ENCODE assay signal across 13 cellular contexts in the genomic region with DNA sequence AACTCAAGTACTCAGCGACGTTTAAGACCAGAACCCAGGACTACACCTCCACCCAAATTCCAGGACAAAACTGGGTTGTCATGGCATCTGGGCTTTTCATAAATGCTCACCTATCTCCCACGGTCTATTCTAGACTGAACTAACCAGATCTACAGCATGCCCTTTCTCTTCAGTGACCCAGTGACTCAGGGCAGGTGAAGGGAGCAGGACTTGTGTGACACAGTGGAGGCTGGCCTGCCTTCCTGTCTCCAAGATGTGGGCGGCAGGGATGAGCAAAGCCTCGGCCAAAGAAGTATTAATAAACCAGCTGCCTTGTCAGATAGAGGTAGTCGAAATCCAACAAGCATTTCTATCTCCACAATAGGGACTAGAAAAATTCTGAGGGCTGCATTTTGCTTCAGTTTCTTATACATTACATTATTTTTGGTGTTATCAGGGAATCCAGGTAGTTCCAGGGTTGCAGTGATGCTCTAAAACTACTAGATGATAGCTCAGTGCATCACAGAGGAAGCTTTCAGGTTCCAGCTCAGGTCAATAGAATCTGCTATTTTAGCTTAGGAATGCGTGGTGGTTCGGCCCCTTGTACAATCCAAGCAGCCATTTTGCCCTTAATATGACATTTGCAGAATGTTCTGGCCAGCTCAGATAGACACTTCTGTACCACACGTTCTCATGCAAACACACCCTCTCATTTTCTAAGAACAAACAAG. TPM values are rescaled to one million over a fixed set of nuclear protein-coding genes. Genes with fewer than 3 reads are reported as not detected.
A peak's percentile ranks its signal among the peaks of the same experiment; 100 is the strongest.
DNase-seq lines count a peak whose midpoint lies in the region; ATAC-seq and TF ChIP-seq lines count a peak whose summit lies in the region.
"Had no signal": no experiment of that assay in that cellular context is flagged by ENCODE, and none has a peak within 500 bp of the region (broad histone marks: within the 10 kb centered on the region; RNA-seq: fewer than 3 reads in every experiment).

No MANE protein-coding gene starts in this region.

- POLR2A ChIA-PET in PC-9 (lab: Charles Lee; ENCODE audit: unreplicated experiment) = interaction anchor here (0.6 kb wide), 1 partner anchor 10 kb away, joined by 6 read pairs; no protein-coding TSS in a partner anchor

- H2AFZ ChIP-seq in DND-41 (ENCODE audit: low read depth, low read length) (no peak overlapping the region), PC-9 (no peak overlapping the region), mammary epithelial cell (ENCODE audit: low read depth, low read length) (no peak overlapping the region)
- H2AFZ ChIP-seq: neural progenitor cell had no signal

- peaks cover 32% of the 10 kb centered on the region; the same call in 1 of the 2 replicates for H3F3A ChIP-seq in PC-9 (ENCODE audit: insufficient read depth, low read depth)

- H3K27ac Mint-ChIP-seq in nephron progenitor cell (no peak overlapping the region), progenitor cell of endocrine pancreas (no peak overlapping the region)
- H3K27ac Mint-ChIP-seq: neural progenitor cell had no signal

- H3K27me3 Mint-ChIP-seq in nephron progenitor cell (ENCODE audit: low read depth, poor library complexity) (no peaks in the 10 kb centered on the region), progenitor cell of endocrine pancreas (no peaks in the 10 kb centered on the region)

- CTCF ChIA-PET in PC-9 (lab: Charles Lee) = no interaction called here
- CTCF ChIA-PET in mammary epithelial cell (lab: Charles Lee; ENCODE audit: low non-redundant PET) = interaction anchor here (0.5 kb wide), 1 partner anchor 103 kb away, joined by 3 read pairs; no protein-coding TSS in a partner anchor

- peaks cover 56% of the 10 kb centered on the region for H3K79me2 ChIP-seq in DND-41 (ENCODE audit: insufficient read depth, low read length)
- H3K79me2 ChIP-seq in PC-9 (ENCODE audit: low read depth) = peaks cover 63% of the 10 kb centered on the region
- H3K79me2 ChIP-seq in mammary epithelial cell (ENCODE audit: insufficient read depth, low read length) = peaks cover 64% of the 10 kb centered on the region

- H3K36me3 Mint-ChIP-seq in nephron progenitor cell (ENCODE audit: low read depth) = peaks cover 29% of the 10 kb centered on the region
- no peaks in the 10 kb centered on the region for H3K36me3 Mint-ChIP-seq in progenitor cell of endocrine pancreas (ENCODE audit: insufficient read depth)

- no TSS peak for BruUV-seq in PC-9 (replicated peaks; lab: Mats Ljungman, UMichigan)
- no TSS peak for BruUV-seq in mammary epithelial cell (replicated peaks; lab: Mats Ljungman, UMichigan)

- H3K27me3 ChIP-seq in DND-41 (ENCODE audit: insufficient read depth, low read length, poor library complexity) (no peaks in the 10 kb centered on the region), PC-9 (ENCODE audit: insufficient read depth, low read depth) (no peaks in the 10 kb centered on the region), mammary epithelial cell (ENCODE audit: insufficient read depth, low read length) (no peaks in the 10 kb centered on the region)
- H3K27me3 ChIP-seq: neural progenitor cell, suprapubic skin had no signal

- intact Hi-C loops in PC-9 (cut with micrococcal nuclease; ENCODE audit: unreplicated experiment) = no loop called here
- intact Hi-C loops in mammary epithelial cell (cut with micrococcal nuclease) = loop anchor here (2.0 to 5.0 kb wide), 2 partner anchors 16 to 263 kb away; no protein-coding TSS in a partner anchor

- H4K20me1 ChIP-seq in DND-41 (ENCODE audit: insufficient read depth, low read length) (peaks cover 33% of the 10 kb centered on the region), PC-9 (ENCODE audit: insufficient read depth) (peaks cover 14% of the 10 kb centered on the region), mammary epithelial cell (ENCODE audit: insufficient read depth, low read length) (no peaks in the 10 kb centered on the region)

- in situ Hi-C loops in mammary epithelial cell (cut with MboI; ENCODE audit: low sequenced_read_pairs in 2 of 2) = loop anchor here (5.0 to 25.0 kb wide), 2 partner anchors 88 to 732 kb away; a partner anchor contains a TSS

- peak overlapping the region; percentile 95; the same call in 1 of the 2 replicates for H3K4me2 ChIP-seq in DND-41 (ENCODE audit: insufficient read depth, low read length)
- peak overlapping the region; percentile 96 for H3K4me2 ChIP-seq in PC-9
- H3K4me2 ChIP-seq in mammary epithelial cell (ENCODE audit: insufficient read depth, low read depth, low read length) = peak overlapping the region; percentile 58
- H3K4me2 ChIP-seq: neural progenitor cell had no signal

- H3K9ac ChIP-seq in DND-41 (ENCODE audit: low read depth, low read length) (no peak overlapping the region), mammary epithelial cell (ENCODE audit: insufficient read depth, low read length) (no peak overlapping the region)
- H3K9ac ChIP-seq: neural progenitor cell had no signal

- H3K9me3 Mint-ChIP-seq in nephron progenitor cell (no peaks in the 10 kb centered on the region), progenitor cell of endocrine pancreas (ENCODE audit: low read depth) (no peaks in the 10 kb centered on the region)
- H3K9me3 Mint-ChIP-seq: neural progenitor cell had no signal

- WGBS in mammary epithelial cell (ENCODE audit: low coverage, missing lambda C conversion rate) = 41% methylated on average over 9 of the region's 9 CpGs

- no peaks in the 10 kb centered on the region for H3K9me2 ChIP-seq in PC-9 (ENCODE audit: insufficient read depth)

- H3K9me3 ChIP-seq in DND-41 (ENCODE audit: insufficient read depth, low read length, severe bottlenecking) (no peaks in the 10 kb centered on the region), PC-9 (ENCODE audit: insufficient read depth, low read depth) (no peaks in the 10 kb centered on the region), mammary epithelial cell (replicated peaks; ENCODE audit: insufficient read depth, low read length) (no peaks in the 10 kb centered on the region)
- H3K9me3 ChIP-seq: suprapubic skin had no signal

- DNase-seq in DND-41 = no peak
- peak; percentile 30 to 93 for DNase-seq in PC-9
- DNase-seq in mammary epithelial cell = peak; percentile 60
- no peak for DNase-seq in nephron progenitor cell
- DNase-seq in AG08395 (ENCODE audit: low spot score) = no peak
- no peak for DNase-seq in progenitor cell of endocrine pancreas (ENCODE audit: low spot score, unreplicated experiment)
- DNase-seq: activated naive CD4-positive, alpha-beta T cell treated with Interleukin-2 at 50 U/mL for 16 hours; stimulated activated CD4-positive, alpha-beta T cell treated with anti-CD3 and anti-CD28 coated beads, Interleukin-1b, Interleukin-23, amount 100 ng/mL, for 48 hours had no signal

- H3K36me3 ChIP-seq in DND-41 (ENCODE audit: insufficient read depth, low read length) = peaks cover 26% of the 10 kb centered on the region
- H3K36me3 ChIP-seq in PC-9 (ENCODE audit: low read depth) = peaks cover 12% of the 10 kb centered on the region
- no peaks in the 10 kb centered on the region for H3K36me3 ChIP-seq in mammary epithelial cell (ENCODE audit: insufficient read depth, low read length)
- H3K36me3 ChIP-seq: suprapubic skin had no signal

- H3K4me1 ChIP-seq in DND-41 (ENCODE audit: insufficient read depth, low read length) (peaks cover 28% of the 10 kb centered on the region), PC-9 (replicated peaks; ENCODE audit: insufficient read depth) (peaks cover 53% of the 10 kb centered on the region), mammary epithelial cell (ENCODE audit: insufficient read depth, low read length) (peaks cover 35% of the 10 kb centered on the region)

- H3K4me3 ChIP-seq in DND-41 (ENCODE audit: low read depth in 1 of 2, low read length in 2 of 2) (no peak overlapping the region), PC-9 (peak overlapping the region; percentile 35; the same call in 1 of the 2 replicates), mammary epithelial cell (replicated peaks in 1 of 3; ENCODE audit: insufficient read depth in 1 of 3, low read depth in 2 of 3, low read length in 3 of 3) (no peak overlapping the region)
- H3K4me3 ChIP-seq: neural progenitor cell, suprapubic skin had no signal

- peaks cover 65% of the 10 kb centered on the region for H3K4me1 Mint-ChIP-seq in nephron progenitor cell
- peaks cover 41% of the 10 kb centered on the region for H3K4me1 Mint-ChIP-seq in progenitor cell of endocrine pancreas (ENCODE audit: low read depth)

- ATAC-seq in DND-41 (ENCODE audit: insufficient read depth, low read depth) (no peak), GM21360 (IDR thresholded peaks at IDR 0.05; ENCODE audit: unreplicated experiment) (no peak), HG03196 (IDR thresholded peaks at IDR 0.05; ENCODE audit: unreplicated experiment) (no peak)
- ATAC-seq: Panc1 had no signal

- H3K27ac ChIP-seq in DND-41 (ENCODE audit: low read length) (no peak overlapping the region), PC-9 (peak overlapping the region; percentile 54), mammary epithelial cell (ENCODE audit: insufficient read depth, low read depth, low read length) (peak overlapping the region; percentile 33)
- H3K27ac ChIP-seq: neural progenitor cell, suprapubic skin had no signal

- dilution Hi-C loops in mammary epithelial cell (cut with HindIII; ENCODE audit: low sequenced_read_pairs) = no loop called here

- H3K4me3 Mint-ChIP-seq in nephron progenitor cell (peak overlapping the region; percentile 50), progenitor cell of endocrine pancreas (ENCODE audit: low read depth) (no peak overlapping the region)
- H3K4me3 Mint-ChIP-seq: neural progenitor cell had no signal

- TF ChIP-seq CTCF in DND-41 (IDR thresholded peaks at IDR 0.05; ENCODE audit: borderline replicate concordance, extremely low read depth, low read length, poor library complexity, severe bottlenecking) (no peak), PC-9 (conservative IDR thresholded peaks at IDR 0.05) (no peak), mammary epithelial cell (conservative IDR thresholded peaks at IDR 0.05 in 1 of 2, IDR thresholded peaks at IDR 0.05 in 1 of 2; ENCODE audit: extremely low read depth in 1 of 2, insufficient read depth in 1 of 2, low read depth in 1 of 2, low read length in 2 of 2) (no peak), nephron progenitor cell (IDR thresholded peaks at IDR 0.05) (no peak), progenitor cell of endocrine pancreas (IDR thresholded peaks at IDR 0.05; ENCODE audit: unreplicated experiment) (no peak)

RNA-seq across cellular contexts. Expression of a gene that starts 4.2 kb away (rescaled TPM):
- total RNA-seq in PC-9 (2021) = 19.6 and 23.2 TPM in 2 replicates
- total RNA-seq in mammary epithelial cell = 10 to 100 TPM; 21.2 to 34.6 TPM
- 30.5 TPM for polyA plus RNA-seq in mammary epithelial cell
- 17.2 TPM for polyA minus RNA-seq in mammary epithelial cell
- total RNA-seq in progenitor cell of endocrine pancreas = 53.3 and 54.8 TPM in 2 replicates

RNA-seq across cellular contexts. Expression of a gene that starts 14.2 kb away (rescaled TPM):
- total RNA-seq in PC-9 (2021) (1.5 and 1.9 TPM in 2 replicates), mammary epithelial cell (10 to 100 TPM in 1 of 2 donors, 1 to 10 TPM in 1; 3.5 to 13.0 TPM), progenitor cell of endocrine pancreas (0.31 and 0.44 TPM in 2 replicates)
- 2.4 TPM for polyA plus RNA-seq in mammary epithelial cell
- polyA minus RNA-seq in mammary epithelial cell = 13.3 TPM

Comparison
In these comparisons a context has a peak if more than half of its experiments do, and no peak if none do; other contexts are left out.
1. DNase-seq: peak in PC-9 (2 of 2) and mammary epithelial cell (single experiment); none in DND-41 (single experiment), nephron progenitor cell (single experiment), AG08395 (single experiment) and progenitor cell of endocrine pancreas (single experiment).
2. Peak in every context shown above with its lines, with median percentiles within 50 percentile points of each other: H3K4me2 ChIP-seq.